9 cellular contexts compared by ENCODE assay signal in the genomic region with DNA sequence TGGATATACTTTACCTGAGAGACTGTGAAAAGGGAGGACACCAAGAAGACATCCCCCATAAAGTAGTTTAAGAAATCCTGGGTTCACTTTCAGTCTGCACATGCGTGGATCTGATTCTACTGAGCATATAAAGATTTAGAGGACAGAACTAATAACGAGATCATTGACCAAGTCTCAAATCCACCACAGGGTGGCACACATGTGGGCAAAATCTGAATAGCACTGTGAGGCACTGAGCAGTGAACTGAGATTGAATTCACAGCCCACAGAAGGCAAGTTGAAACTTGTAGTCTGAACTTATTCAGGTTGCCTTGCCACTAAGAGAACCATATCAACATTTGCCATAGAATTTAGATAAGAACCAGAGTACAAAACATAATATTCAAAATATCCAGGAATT.
A peak's percentile ranks its signal among the peaks of the same experiment; 100 is the strongest.
DNase-seq lines count a peak whose midpoint lies in the region; ATAC-seq, FAIRE-seq and TF ChIP-seq lines count a peak whose summit lies in the region.
"Had no signal": no experiment of that assay in that cellular context is flagged by ENCODE, and none has a peak within 500 bp of the region (broad histone marks: within the 10 kb centered on the region; RNA-seq: fewer than 3 reads in every experiment).

No MANE protein-coding gene starts in this region.

- no peak overlapping the region for H3K23ac ChIP-seq in H1 (ENCODE audit: insufficient read length)

- peaks cover 0 to 10% (median 2%) of the 10 kb centered on the region in 4 experiments; a peak in 2 of 7 replicates for H3K4me1 ChIP-seq in H1 (replicated peaks in 1 of 4; ENCODE audit: control insufficient read depth in 3 of 4, insufficient read depth in 4 of 4, low read length in 3 of 4)
- H3K4me1 ChIP-seq: parathyroid adenoma had no signal

- no peaks in the 10 kb centered on the region for H3K23me2 ChIP-seq in H1 (ENCODE audit: low read depth, low read length)

- H3K79me1 ChIP-seq in H1 (ENCODE audit: low read depth, low read length) = no peaks in the 10 kb centered on the region

- POLR2A ChIA-PET in H1 (lab: Charles Lee; ENCODE audit: partially characterized antibody) = no interaction called here

- H3K9me3 ChIP-seq in H1 (ENCODE audit: insufficient read depth in 2 of 2, low read depth in 1 of 2, low read length in 1 of 2) = no peaks in the 10 kb centered on the region

- H3K27me3 ChIP-seq in H1 (replicated peaks in 1 of 4; ENCODE audit: control insufficient read depth in 3 of 4, extremely low read depth in 1 of 4, insufficient read depth in 3 of 4, low read length in 3 of 4) = no peaks in the 10 kb centered on the region

- TF ChIP-seq RAD21 in H1 (IDR thresholded peaks at IDR 0.05 in 1 of 2, conservative IDR thresholded peaks at IDR 0.05 in 1 of 2; ENCODE audit: low read depth in 2 of 2, low read length in 2 of 2) = peak; percentile 61 to 71

- FAIRE-seq in H1 (lab: Jason Lieb, UNC) = no peak
- FAIRE-seq in GM12892 (lab: Jason Lieb, UNC) = no peak

- H2BK12ac ChIP-seq in H1 (ENCODE audit: low read depth, low read length) = 0 out of 2 replicates have a peak overlapping the region, but pooled peaks have one; percentile 41

- no peak overlapping the region for H3K4me2 ChIP-seq in H1 (ENCODE audit: insufficient read depth in 1 of 2, low read depth in 2 of 2, low read length in 2 of 2)

- CTCF ChIA-PET in H1 (lab: Charles Lee; ENCODE audit: partially characterized antibody) = interaction anchor here (0.8 kb wide), 1 partner anchor 12 kb away, joined by 4 read pairs; no protein-coding TSS in a partner anchor

- no peak overlapping the region for H3K4ac ChIP-seq in H1 (replicated peaks; ENCODE audit: insufficient read length, low read depth, low read length)

- H4K5ac ChIP-seq in H1 (ENCODE audit: insufficient read length, low read depth, low read length) = no peak overlapping the region

- no peak overlapping the region for H4K8ac ChIP-seq in H1 (ENCODE audit: extremely low read depth, insufficient read depth, low read length)

- H3K27ac Mint-ChIP-seq in neural crest cell (ENCODE audit: unreplicated experiment) = no peak overlapping the region

- H2BK120ac ChIP-seq in H1 (replicated peaks; ENCODE audit: low read depth, low read length) = no peak overlapping the region

- H2BK15ac ChIP-seq in H1 (ENCODE audit: low read length) = no peak overlapping the region

- no peak overlapping the region for H2BK5ac ChIP-seq in H1 (ENCODE audit: low read depth, low read length)

- peak in 2 of 3 experiments; percentile 27 to 45; a peak in 3 of 4 replicates for TF ChIP-seq CTCF in H1 (IDR thresholded peaks at IDR 0.05; ENCODE audit: control extremely low read depth in 1 of 3, insufficient read depth in 1 of 3, low read depth in 1 of 3, low read length in 3 of 3)
- TF ChIP-seq CTCF in neural crest cell (conservative IDR thresholded peaks at IDR 0.05) = peak; percentile 63

- H3K27ac ChIP-seq in H1 (ENCODE audit: low read depth, low read length) = no peak overlapping the region
- H3K27ac ChIP-seq: parathyroid adenoma had no signal

- no peak overlapping the region for H3K4me3 ChIP-seq in H1 (ENCODE audit: extremely low read depth in 1 of 4, insufficient read depth in 2 of 4, low read depth in 3 of 4, low read length in 4 of 4)

- TF ChIP-seq EP300 in H1 (IDR thresholded peaks at IDR 0.05; ENCODE audit: borderline replicate concordance in 1 of 2, low read depth in 2 of 2, low read length in 2 of 2) = no peak

- no peak overlapping the region for H3K18ac ChIP-seq in H1 (ENCODE audit: extremely low read depth, low read length)

- ATAC-seq in GM21423 (IDR thresholded peaks at IDR 0.05; ENCODE audit: unreplicated experiment) = peak; percentile 88
- peak; percentile 91 for ATAC-seq in HG03575 (IDR thresholded peaks at IDR 0.05; ENCODE audit: extremely low read depth, insufficient number of reproducible peaks, low FRiP score, unreplicated experiment)

- 73% methylated on average over 2 of the region's 2 CpGs; no CpG with 5 or more reads in 1 of the 2 experiments for WGBS in H1 (ENCODE audit: extremely low coverage in 1 of 2, insufficient coverage in 1 of 2, insufficient read length in 1 of 2, insufficient replicate concordance in 2 of 2, low coverage in 1 of 2, low lambda C conversion rate in 2 of 2, missing lambda C conversion rate in 1 of 2), 2 experiments

- H3K9ac ChIP-seq in H1 (replicated peaks in 1 of 4; ENCODE audit: extremely low read depth in 1 of 4, low read depth in 3 of 4, low read length in 3 of 4) = no peak overlapping the region
- H3K9ac ChIP-seq: parathyroid adenoma had no signal

- H2AK5ac ChIP-seq in H1 (ENCODE audit: low read depth, low read length) = no peak overlapping the region

- 0 out of 2 replicates have a peak overlapping the region, but pooled peaks have one; percentile 2 for H2AFZ ChIP-seq in H1 (ENCODE audit: low read length)
- H2AFZ ChIP-seq: parathyroid adenoma had no signal

- DNase-seq in DMS 273 (lab: John Stamatoyannopoulos, UW; ENCODE audit: unreplicated experiment) (peak; percentile 69), DMS 273 treated with DMSO at 0.1 percent for 48 hours (lab: John Stamatoyannopoulos, UW) (no peak), RKO (ENCODE audit: low spot score) (peak; percentile 56), H1 (ENCODE audit: low read depth in 1 of 2, low spot score in 2 of 2) (no peak), neural crest cell (ENCODE audit: low read depth, low spot score) (no peak), GM12892 (ENCODE audit: insufficient read length) (no peak)

- H3K14ac ChIP-seq in H1 (ENCODE audit: insufficient read length) = no peak overlapping the region

- no peak overlapping the region; the same call in 1 of the 2 replicates for H2BK20ac ChIP-seq in H1 (ENCODE audit: low read length)

- no peaks in the 10 kb centered on the region for H3K79me2 ChIP-seq in H1 (ENCODE audit: control insufficient read depth in 1 of 2, insufficient read depth in 2 of 2, low read length in 2 of 2)
- H3K79me2 ChIP-seq: parathyroid adenoma had no signal

- no peaks in the 10 kb centered on the region for H3K27me3 Mint-ChIP-seq in neural crest cell (ENCODE audit: low read depth)

- H3K4me1 Mint-ChIP-seq in neural crest cell = peaks cover 12% of the 10 kb centered on the region

- no peak overlapping the region for H3K56ac ChIP-seq in H1 (replicated peaks; ENCODE audit: insufficient read length, low read depth, low read length)

- no peaks in the 10 kb centered on the region for H3K36me3 Mint-ChIP-seq in neural crest cell (ENCODE audit: low read depth)

- peaks cover 3% of the 10 kb centered on the region for H3K9me3 Mint-ChIP-seq in neural crest cell

- H4K91ac ChIP-seq in H1 (replicated peaks; ENCODE audit: insufficient read length, low read length) = no peak overlapping the region

- H4K20me1 ChIP-seq in H1 (replicated peaks in 1 of 2; ENCODE audit: control insufficient read depth in 1 of 2, insufficient read depth in 2 of 2, low read length in 2 of 2) = no peaks in the 10 kb centered on the region

- H3K4me3 Mint-ChIP-seq in neural crest cell = no peak overlapping the region

- TF ChIP-seq POLR2A in H1 (IDR thresholded peaks at IDR 0.05; ENCODE audit: control extremely low read depth in 1 of 2, low read depth in 2 of 2, low read length in 2 of 2) (no peak), GM12892 (IDR thresholded peaks at IDR 0.05; ENCODE audit: low read depth, low read length) (no peak)

- no peaks in the 10 kb centered on the region for H3K36me3 ChIP-seq in H1 (ENCODE audit: control insufficient read depth in 2 of 4, insufficient read depth in 4 of 4, low read length in 3 of 4)

TF ChIP-seq in H1, 55 proteins besides CTCF, POLR2A, EP300 and RAD21:
- no peak for TF ChIP-seq SIX5 (IDR thresholded peaks at IDR 0.05; ENCODE audit: low read depth, low read length)
- no peak for TF ChIP-seq CBX8 (IDR thresholded peaks at IDR 0.05; ENCODE audit: borderline replicate concordance, low read depth, low read length)
- no peak for TF ChIP-seq CBX5 (IDR thresholded peaks at IDR 0.05; ENCODE audit: low read depth, low read length)
- no peak for TF ChIP-seq EZH2 (IDR thresholded peaks at IDR 0.05; ENCODE audit: low read depth, low read length, severe bottlenecking)
- TF ChIP-seq CREB1 (IDR thresholded peaks at IDR 0.05) = no peak
- TF ChIP-seq ASH2L (IDR thresholded peaks at IDR 0.05; ENCODE audit: low read length) = no peak
- no peak for TF ChIP-seq EGR1 (IDR thresholded peaks at IDR 0.05; ENCODE audit: borderline replicate concordance, low read depth, low read length)
- TF ChIP-seq ZNF274 (IDR thresholded peaks at IDR 0.05; ENCODE audit: borderline replicate concordance, extremely low read depth, low read length) = no peak
- no peak for TF ChIP-seq TBP (IDR thresholded peaks at IDR 0.05; ENCODE audit: low read depth, low read length)
- no peak for TF ChIP-seq CEBPB (IDR thresholded peaks at IDR 0.05; ENCODE audit: low read depth, low read length)
- TF ChIP-seq JUND (IDR thresholded peaks at IDR 0.05; ENCODE audit: low read length) = no peak
- no peak for TF ChIP-seq RFX5 (IDR thresholded peaks at IDR 0.05; ENCODE audit: borderline replicate concordance, low read depth, low read length)
- no peak for TF ChIP-seq TEAD4 (IDR thresholded peaks at IDR 0.05; ENCODE audit: low read depth, low read length)
- TF ChIP-seq, protein P1, sequence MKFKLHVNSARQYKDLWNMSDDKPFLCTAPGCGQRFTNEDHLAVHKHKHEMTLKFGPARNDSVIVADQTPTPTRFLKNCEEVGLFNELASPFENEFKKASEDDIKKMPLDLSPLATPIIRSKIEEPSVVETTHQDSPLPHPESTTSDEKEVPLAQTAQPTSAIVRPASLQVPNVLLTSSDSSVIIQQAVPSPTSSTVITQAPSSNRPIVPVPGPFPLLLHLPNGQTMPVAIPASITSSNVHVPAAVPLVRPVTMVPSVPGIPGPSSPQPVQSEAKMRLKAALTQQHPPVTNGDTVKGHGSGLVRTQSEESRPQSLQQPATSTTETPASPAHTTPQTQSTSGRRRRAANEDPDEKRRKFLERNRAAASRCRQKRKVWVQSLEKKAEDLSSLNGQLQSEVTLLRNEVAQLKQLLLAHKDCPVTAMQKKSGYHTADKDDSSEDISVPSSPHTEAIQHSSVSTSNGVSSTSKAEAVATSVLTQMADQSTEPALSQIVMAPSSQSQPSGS (IDR thresholded peaks at IDR 0.05; ENCODE audit: low read length) = no peak
- no peak for TF ChIP-seq RBBP5 (IDR thresholded peaks at IDR 0.05; ENCODE audit: borderline replicate concordance, low read depth, low read length)
- TF ChIP-seq KDM5A (IDR thresholded peaks at IDR 0.05; ENCODE audit: low read length) = no peak
- TF ChIP-seq SAP30 (IDR thresholded peaks at IDR 0.05; ENCODE audit: insufficient read depth, insufficient replicate concordance, low read length) = no peak
- TF ChIP-seq SIN3A (conservative IDR thresholded peaks at IDR 0.05 in 1 of 2, IDR thresholded peaks at IDR 0.05 in 1 of 2; ENCODE audit: low read depth in 1 of 2, low read length in 2 of 2) = no peak
- no peak for TF ChIP-seq TAF7 (optimal IDR thresholded peaks at IDR 0.05; ENCODE audit: borderline replicate concordance, low read depth, low read length)
- no peak for TF ChIP-seq GTF2F1 (IDR thresholded peaks at IDR 0.05; ENCODE audit: borderline replicate concordance, low read depth, low read length)

Comparison
In these comparisons a context has a peak if more than half of its experiments do, and no peak if none do; other contexts are left out.
1. DNase-seq: peak in DMS 273 (single experiment) and RKO (single experiment); none in DMS 273 treated with DMSO at 0.1 percent for 48 hours (single experiment), H1 (0 of 2), neural crest cell (single experiment) and GM12892 (single experiment).